In the genomic region with DNA sequence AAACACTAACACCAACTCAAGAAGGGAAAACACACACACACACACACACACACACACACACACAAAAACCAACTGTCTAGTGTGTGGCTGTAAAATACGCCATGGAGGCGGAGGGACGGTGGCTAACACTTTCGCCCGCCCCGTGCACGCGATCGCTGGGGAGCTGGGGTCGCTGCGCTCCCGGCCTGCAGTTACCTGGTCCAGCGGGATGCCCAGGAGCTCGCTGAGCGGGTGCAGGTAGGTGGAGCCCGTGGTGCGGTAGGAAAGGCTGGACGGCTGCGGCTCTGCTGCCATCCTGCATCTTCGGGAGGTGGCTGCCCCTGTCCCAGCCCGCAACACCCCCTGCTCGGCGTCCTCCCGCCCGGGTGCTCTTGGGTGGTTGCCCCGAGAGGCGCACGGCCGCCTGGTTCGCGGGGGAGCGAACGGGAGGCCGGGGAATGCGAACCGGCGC, we compare ENCODE assay signal across 8 cellular contexts. TPM values are rescaled to one million over a fixed set of nuclear protein-coding genes. Genes with fewer than 3 reads are reported as not detected.
DNase-seq lines count a peak whose midpoint lies in the region; ATAC-seq and TF ChIP-seq lines count a peak whose summit lies in the region.

No MANE protein-coding gene starts in this region.

- peaks cover 8% of the 10 kb centered on the region for H3K27me3 Mint-ChIP-seq in type B pancreatic cell

- no peak for TF ChIP-seq CTCF in RWPE2 (IDR thresholded peaks at IDR 0.05; ENCODE audit: poor library complexity, severe bottlenecking)
- TF ChIP-seq CTCF in type B pancreatic cell (conservative IDR thresholded peaks at IDR 0.05), result no peak

- H3K4me1 Mint-ChIP-seq in type B pancreatic cell (ENCODE audit: unreplicated experiment), result peaks cover 33% of the 10 kb centered on the region

- 0 to 1% methylated on average over 37 of the region's 37 CpGs for WGBS in ectodermal cell, 2 experiments

- DNase-seq in RWPE2 (ENCODE audit: low spot score) (peak; percentile 73), midbrain (lab: John Stamatoyannopoulos, UW) (peak; percentile 48), type B pancreatic cell (ENCODE audit: extremely low spot score, unreplicated experiment) (peak; percentile 72), T1000 (lab: John Stamatoyannopoulos, UW) (no peak)

- H2AFZ ChIP-seq in ACC112 (ENCODE audit: low read length, unreplicated experiment), result peak overlapping the region; percentile 92

- H3K9me3 Mint-ChIP-seq in type B pancreatic cell, result no peaks in the 10 kb centered on the region

- peaks cover 12% of the 10 kb centered on the region for H3K79me2 ChIP-seq in ACC112 (ENCODE audit: control insufficient read depth, insufficient read depth, low read length, unreplicated experiment)

- H3K9me3 ChIP-seq in RWPE2 (ENCODE audit: severe bottlenecking) (no peaks in the 10 kb centered on the region), ectodermal cell (ENCODE audit: control insufficient read depth, low read length) (no peaks in the 10 kb centered on the region)

- peak overlapping the region; percentile 91 for H3K27ac Mint-ChIP-seq in type B pancreatic cell

- peaks cover 3% of the 10 kb centered on the region for H3K36me3 Mint-ChIP-seq in type B pancreatic cell

- H3K4me3 ChIP-seq in ACC112 (ENCODE audit: low read depth, low read length), result peak overlapping the region; percentile 95
- peak overlapping the region; percentile 71 for H3K4me3 ChIP-seq in RWPE2 (ENCODE audit: severe bottlenecking)
- H3K4me3 ChIP-seq in ectodermal cell (ENCODE audit: insufficient read depth, low read depth, low read length), result peak overlapping the region; percentile 57

- ATAC-seq in GM19043 (IDR thresholded peaks at IDR 0.05; ENCODE audit: low read depth, unreplicated experiment) (peak; percentile 8), HG03196 (IDR thresholded peaks at IDR 0.05; ENCODE audit: unreplicated experiment) (peak; percentile 24), RWPE2 (ENCODE audit: low read depth) (peak; percentile 53)

- H3K27me3 ChIP-seq in ACC112 (ENCODE audit: insufficient read depth, low read length) (no peaks in the 10 kb centered on the region), RWPE2 (ENCODE audit: insufficient read depth, poor library complexity, severe bottlenecking) (no peaks in the 10 kb centered on the region), ectodermal cell (ENCODE audit: control insufficient read depth, insufficient read depth, low read length, poor library complexity, severe bottlenecking) (peaks cover 47% of the 10 kb centered on the region)

- H3K4me3 Mint-ChIP-seq in type B pancreatic cell, result peak overlapping the region; percentile 89

- H3K4me1 ChIP-seq in ACC112 (ENCODE audit: control insufficient read depth, insufficient read depth, low read length, unreplicated experiment), result peaks cover 25% of the 10 kb centered on the region
- peaks cover 5% of the 10 kb centered on the region for H3K4me1 ChIP-seq in RWPE2 (ENCODE audit: insufficient read depth, poor library complexity, severe bottlenecking)
- H3K4me1 ChIP-seq in ectodermal cell (ENCODE audit: control insufficient read depth, insufficient read depth, low read length), result peaks cover 3% of the 10 kb centered on the region

- H3K27ac ChIP-seq in ACC112 (ENCODE audit: low read depth, low read length), result peak overlapping the region; percentile 69; the same call in 1 of the 2 replicates
- peak overlapping the region; percentile 66 for H3K27ac ChIP-seq in RWPE2 (ENCODE audit: poor library complexity, severe bottlenecking)
- H3K27ac ChIP-seq in ectodermal cell (ENCODE audit: insufficient read depth, low read depth, low read length, poor library complexity, severe bottlenecking), result no peak overlapping the region

- no peaks in the 10 kb centered on the region for H3K36me3 ChIP-seq in ACC112 (ENCODE audit: insufficient read depth, low read length)
- no peaks in the 10 kb centered on the region for H3K36me3 ChIP-seq in RWPE2 (ENCODE audit: low read depth)
- no peaks in the 10 kb centered on the region for H3K36me3 ChIP-seq in ectodermal cell (ENCODE audit: control insufficient read depth, insufficient read depth, low read length)

RNA-seq across cellular contexts. Expression of a gene that starts 0.3 kb away (rescaled TPM):
- 0.22 TPM for polyA plus RNA-seq in ectodermal cell (2013, experiment 1 of 4)
- polyA plus RNA-seq in ectodermal cell (2013, experiment 2 of 4), result 0.44 TPM
- 0.53 TPM for polyA plus RNA-seq in ectodermal cell (2013, experiment 3 of 4)
- polyA plus RNA-seq in ectodermal cell (2013, experiment 4 of 4), result 0.41 TPM
- total RNA-seq in type B pancreatic cell (ENCODE audit: low replicate concordance), result 83.3 and 116 TPM in 2 replicates
